Comparison of ENCODE assay signal across 8 cellular contexts in genomic region chr19:17303167-17303939, GRCh38. TPM values are rescaled to one million over a fixed set of nuclear protein-coding genes. Genes with fewer than 3 reads are reported as not detected.
DNase-seq lines count a peak whose midpoint lies in the region; ATAC-seq and TF ChIP-seq lines count a peak whose summit lies in the region.

Gene ABHD8, minus strand, starts transcription at chr19:17303425. Its CDS starts 1,809 bp downstream, at chr19:17301616.

- no peaks in the 10 kb centered on the region for H3K36me3 ChIP-seq in KMS-11 (ENCODE audit: insufficient read depth)
- peaks cover 0 to 7% (median 0%) of the 10 kb centered on the region in 3 donors for H3K36me3 ChIP-seq in Peyer's patch

- ATAC-seq in GM21576 (IDR thresholded peaks at IDR 0.05; ENCODE audit: unreplicated experiment) (peak; percentile 48), naive B cell (ENCODE audit: low read depth in 2 of 2) (peak; percentile 65 to 67)

- H3K4me3 ChIP-seq in KMS-11 (IDR thresholded peaks at IDR 0.05; ENCODE audit: insufficient read depth, low read depth, low read length) (no peak within 1 kb of the TSS), Peyer's patch (peak within 1 kb of the TSS; percentile 61 to 91 (median 78))

- H3K27me3 ChIP-seq in KMS-11 (ENCODE audit: insufficient read depth, low read depth) (no peaks in the 10 kb centered on the region), Peyer's patch (no peaks in the 10 kb centered on the region)

- DNase-seq in DMS53 (lab: John Stamatoyannopoulos, UW) (peak; percentile 97), Peyer's patch (peak; percentile 94 to 98 (median 94)), fibroblast of gingiva (ENCODE audit: low read depth) (peak; percentile 94), naive B cell (peak; percentile 91)
- peak; percentile 94 for DNase-seq in activated T-helper 1 cell treated with anti-CD3 and anti-CD28 coated beads, Interleukin-12 subunit alpha, Interleukin-12 subunit beta, Interleukin-2, Interleukin-4 antibody, amounts not matched to agents 30 ng/mL and 10 ng/mL and 1 ng/mL, durations not matched to agents 14 hours and 24 hours and 36 hours (ENCODE audit: low spot score)
- peak; percentile 80 to 93 for DNase-seq in stimulated activated CD8-positive, alpha-beta memory T cell treated with anti-CD3 and anti-CD28 coated beads, Interleukin-7, amount 100 ng/mL, for 48 hours (ENCODE audit: extremely low read depth in 1 of 2, low read depth in 1 of 2)

- peak within 1 kb of the TSS; percentile 65 for H3K27ac Mint-ChIP-seq in activated T-helper 1 cell treated with anti-CD3 and anti-CD28 coated beads, Interleukin-12 subunit alpha, Interleukin-12 subunit beta, Interleukin-2, Interleukin-4 antibody, amounts not matched to agents 30 ng/mL and 10 ng/mL and 1 ng/mL, durations not matched to agents 14 hours and 24 hours and 36 hours
- H3K27ac Mint-ChIP-seq in naive B cell = peak within 1 kb of the TSS; percentile 49 to 75 (median 68)

- intact Hi-C loops in activated T-helper 1 cell treated with anti-CD3 and anti-CD28 coated beads, Interleukin-12 subunit alpha, Interleukin-12 subunit beta, Interleukin-2, Interleukin-4 antibody, amounts not matched to agents 30 ng/mL and 10 ng/mL and 1 ng/mL, durations not matched to agents 14 hours and 24 hours and 36 hours (cut with micrococcal nuclease) = loop anchor here (1.0 to 10.0 kb wide), 2 partner anchors 21 to 251 kb away; partner anchors contain the start of gene COLGALT1

- no peak for TF ChIP-seq POLR2A in Peyer's patch (IDR thresholded peaks at IDR 0.05)

- TF ChIP-seq CTCF in KMS-11 (conservative IDR thresholded peaks at IDR 0.05; ENCODE audit: low read depth, low read length) (0 out of 2 replicates have a peak, but pooled peaks have one; percentile 31), Peyer's patch (IDR thresholded peaks at IDR 0.05) (peak; percentile 47 to 82 (median 71))

- H3K9me3 ChIP-seq in Peyer's patch = no peaks in the 10 kb centered on the region

- H3K79me2 ChIP-seq in KMS-11 (ENCODE audit: insufficient read depth, low read depth) = peaks cover 20% of the 10 kb centered on the region

- no peaks in the 10 kb centered on the region for H3K27me3 Mint-ChIP-seq in activated T-helper 1 cell treated with anti-CD3 and anti-CD28 coated beads, Interleukin-12 subunit alpha, Interleukin-12 subunit beta, Interleukin-2, Interleukin-4 antibody, amounts not matched to agents 30 ng/mL and 10 ng/mL and 1 ng/mL, durations not matched to agents 14 hours and 24 hours and 36 hours (ENCODE audit: insufficient read depth)
- no peaks in the 10 kb centered on the region for H3K27me3 Mint-ChIP-seq in naive B cell

- peak within 1 kb of the TSS; percentile 32; the same call in 1 of the 2 replicates for H3K9ac ChIP-seq in KMS-11

- H3K9me3 Mint-ChIP-seq in activated T-helper 1 cell treated with anti-CD3 and anti-CD28 coated beads, Interleukin-12 subunit alpha, Interleukin-12 subunit beta, Interleukin-2, Interleukin-4 antibody, amounts not matched to agents 30 ng/mL and 10 ng/mL and 1 ng/mL, durations not matched to agents 14 hours and 24 hours and 36 hours = no peaks in the 10 kb centered on the region
- H3K9me3 Mint-ChIP-seq in naive B cell = peaks cover 0 to 1% (median 0%) of the 10 kb centered on the region in 7 donors

- peaks cover 4% of the 10 kb centered on the region for H3K36me3 Mint-ChIP-seq in activated T-helper 1 cell treated with anti-CD3 and anti-CD28 coated beads, Interleukin-12 subunit alpha, Interleukin-12 subunit beta, Interleukin-2, Interleukin-4 antibody, amounts not matched to agents 30 ng/mL and 10 ng/mL and 1 ng/mL, durations not matched to agents 14 hours and 24 hours and 36 hours (ENCODE audit: low read depth)
- no peaks in the 10 kb centered on the region for H3K36me3 Mint-ChIP-seq in naive B cell

- no peak within 1 kb of the TSS for H3K27ac ChIP-seq in KMS-11
- H3K27ac ChIP-seq in Peyer's patch = peak within 1 kb of the TSS; percentile 47 to 91 (median 65)

- H3K4me1 ChIP-seq in KMS-11 (ENCODE audit: low read depth, poor library complexity, severe bottlenecking) (peaks cover 35% of the 10 kb centered on the region), Peyer's patch (peaks cover 0 to 47% (median 7%) of the 10 kb centered on the region in 4 donors)

- H3K4me2 ChIP-seq in KMS-11 = peak within 1 kb of the TSS; percentile 57

- no peaks in the 10 kb centered on the region for H4K20me1 ChIP-seq in KMS-11 (ENCODE audit: insufficient read depth)

- peak within 1 kb of the TSS; percentile 59 for H2AFZ ChIP-seq in KMS-11 (ENCODE audit: low read depth)

- peak within 1 kb of the TSS; percentile 90 for H3K4me3 Mint-ChIP-seq in activated T-helper 1 cell treated with anti-CD3 and anti-CD28 coated beads, Interleukin-12 subunit alpha, Interleukin-12 subunit beta, Interleukin-2, Interleukin-4 antibody, amounts not matched to agents 30 ng/mL and 10 ng/mL and 1 ng/mL, durations not matched to agents 14 hours and 24 hours and 36 hours
- peak within 1 kb of the TSS; percentile 78 to 94 (median 89) for H3K4me3 Mint-ChIP-seq in naive B cell

- peaks cover 33% of the 10 kb centered on the region for H3K4me1 Mint-ChIP-seq in activated T-helper 1 cell treated with anti-CD3 and anti-CD28 coated beads, Interleukin-12 subunit alpha, Interleukin-12 subunit beta, Interleukin-2, Interleukin-4 antibody, amounts not matched to agents 30 ng/mL and 10 ng/mL and 1 ng/mL, durations not matched to agents 14 hours and 24 hours and 36 hours (ENCODE audit: low read depth)
- peaks cover 22 to 51% (median 29%) of the 10 kb centered on the region in 3 donors for H3K4me1 Mint-ChIP-seq in naive B cell

RNA-seq across cellular contexts. Expression of gene ABHD8, which starts in this region (rescaled TPM):
- total RNA-seq in Peyer's patch = 10 to 100 TPM in 1 of 4 donors, 1 to 10 TPM in 3; 2.1 to 14.1 (median 5.6) TPM
- total RNA-seq in activated T-helper 1 cell treated with anti-CD3 and anti-CD28 coated beads, Interleukin-12 subunit alpha, Interleukin-12 subunit beta, Interleukin-2, Interleukin-4 antibody, amounts not matched to agents 30 ng/mL and 10 ng/mL and 1 ng/mL, durations not matched to agents 14 hours and 24 hours and 36 hours = 8.8 and 9.0 TPM in 2 replicates
- polyA plus RNA-seq in naive B cell (ENCODE audit: low read depth in 6 of 6) = 1 to 10 TPM; 6.4 to 8.6 (median 7.4) TPM
